12 cellular contexts compared by ENCODE assay signal in the genomic region with DNA sequence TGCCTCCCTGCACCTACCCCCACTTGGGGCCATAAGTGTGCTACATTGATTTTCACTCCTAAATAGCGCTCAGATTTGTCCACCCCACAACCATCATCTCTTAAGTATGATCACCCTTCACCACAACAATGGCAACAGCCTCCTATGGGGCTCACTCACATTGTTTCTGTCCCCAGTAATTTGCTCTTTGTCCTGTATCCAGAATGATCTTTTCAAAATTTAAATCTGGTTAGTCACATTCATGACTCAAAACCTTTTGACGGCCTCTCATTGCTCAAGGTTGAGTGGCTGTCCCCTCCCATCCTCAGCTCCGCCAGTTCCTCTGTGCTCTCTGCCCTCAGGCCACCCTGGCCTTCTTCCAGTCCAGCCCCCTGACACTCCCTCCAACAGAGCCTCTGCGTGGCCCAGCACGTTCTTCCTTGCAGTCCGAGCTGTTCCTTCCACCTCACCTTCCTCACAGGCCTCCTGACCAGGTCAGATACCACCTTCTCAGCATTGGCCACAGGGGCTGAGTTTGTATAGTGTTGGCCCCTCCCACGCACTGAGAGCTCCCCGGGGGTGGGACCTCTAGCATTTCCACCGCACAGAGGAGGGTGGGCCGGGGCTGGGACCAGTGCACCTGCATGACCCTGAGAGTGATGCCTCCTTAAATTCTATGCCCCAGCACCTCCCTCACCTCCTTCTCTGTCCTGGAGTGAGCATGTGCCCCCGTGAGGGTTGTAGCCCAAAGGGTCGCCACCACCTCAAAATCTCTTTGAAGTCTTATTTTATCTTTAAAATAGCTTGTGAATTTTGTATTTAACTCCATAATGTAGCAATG. TPM values are rescaled to one million over a fixed set of nuclear protein-coding genes. Genes with fewer than 3 reads are reported as not detected.
DNase-seq lines count a peak whose midpoint lies in the region; ATAC-seq and TF ChIP-seq lines count a peak whose summit lies in the region.
"Had no signal": no experiment of that assay in that cellular context is flagged by ENCODE, and none has a peak within 500 bp of the region (broad histone marks: within the 10 kb centered on the region; RNA-seq: fewer than 3 reads in every experiment).

No MANE protein-coding gene starts in this region.

- TF ChIP-seq POLR2A in IMR-90 (IDR thresholded peaks at IDR 0.05; ENCODE audit: low read depth, low read length), result no peak

- H3K9me1 ChIP-seq in IMR-90 (ENCODE audit: insufficient read depth, low read length), result peaks cover 5% of the 10 kb centered on the region; the same call in 1 of the 2 replicates

- H3K4me1 ChIP-seq in BE2C (no peaks in the 10 kb centered on the region), IMR-90 (ENCODE audit: control insufficient read depth, insufficient read depth, low read length) (peaks cover 12% of the 10 kb centered on the region), mesenchymal stem cell (ENCODE audit: control insufficient read depth, insufficient read depth, low read depth, low read length) (peaks cover 30% of the 10 kb centered on the region)

- H3K4me2 ChIP-seq in IMR-90 (ENCODE audit: low read depth, low read length) (no peak overlapping the region; the same call in 1 of the 2 replicates), mesenchymal stem cell (ENCODE audit: low read length, poor library complexity, severe bottlenecking) (no peak overlapping the region)

- peaks cover 14% of the 10 kb centered on the region for H3K4me1 Mint-ChIP-seq in chondrocyte (ENCODE audit: low read depth)

- H4K8ac ChIP-seq in IMR-90 (ENCODE audit: low read depth in 2 of 2, low read length in 2 of 2), result peak overlapping the region; percentile 51 to 52; a peak in 2 of 4 replicates
- no peak overlapping the region for H4K8ac ChIP-seq in mesenchymal stem cell (ENCODE audit: low read length)

- no peaks in the 10 kb centered on the region for H3K9me3 Mint-ChIP-seq in chondrocyte (ENCODE audit: low read depth)

- intact Hi-C loops in IMR-90 (cut with micrococcal nuclease), result no loop called here

- TF ChIP-seq RAD21 in IMR-90 (IDR thresholded peaks at IDR 0.05; ENCODE audit: low read length), result no peak

- no peak overlapping the region for H3K4me3 ChIP-seq in BE2C (ENCODE audit: low read depth, low read length)
- no peak overlapping the region for H3K4me3 ChIP-seq in IMR-90 (ENCODE audit: insufficient read depth, low read depth, low read length)
- H3K4me3 ChIP-seq in brain microvascular endothelial cell (ENCODE audit: low read depth, low read length), result no peak overlapping the region
- peak overlapping the region in 1 of 2 experiments; percentile 40 for H3K4me3 ChIP-seq in mesenchymal stem cell (ENCODE audit: insufficient read depth in 1 of 2, low read depth in 1 of 2, low read length in 2 of 2)
- H3K4me3 ChIP-seq: thoracic aorta had no signal

- H2BK5ac ChIP-seq in IMR-90 (ENCODE audit: low read depth, low read length, poor library complexity, severe bottlenecking) (peak overlapping the region; percentile 37), mesenchymal stem cell (ENCODE audit: low read depth, low read length, poor library complexity, severe bottlenecking) (no peak overlapping the region)

- H2BK20ac ChIP-seq in IMR-90 (ENCODE audit: low read depth, low read length), result peak overlapping the region; percentile 43

- H3K9me3 ChIP-seq in BE2C (no peaks in the 10 kb centered on the region), IMR-90 (ENCODE audit: control insufficient read depth, insufficient read depth, low read length) (no peaks in the 10 kb centered on the region; the same call in 1 of the 2 replicates), mesenchymal stem cell (ENCODE audit: control insufficient read depth, low read length) (no peaks in the 10 kb centered on the region)
- H3K9me3 ChIP-seq: thoracic aorta had no signal

- no peaks in the 10 kb centered on the region for H3K36me3 ChIP-seq in BE2C
- no peaks in the 10 kb centered on the region for H3K36me3 ChIP-seq in IMR-90 (ENCODE audit: control insufficient read depth, insufficient read depth, low read length)
- no peaks in the 10 kb centered on the region for H3K36me3 ChIP-seq in brain microvascular endothelial cell (replicated peaks)
- H3K36me3 ChIP-seq in mesenchymal stem cell (ENCODE audit: control insufficient read depth in 1 of 2, insufficient read depth in 2 of 2, low read depth in 1 of 2, low read length in 2 of 2), result no peaks in the 10 kb centered on the region
- H3K36me3 ChIP-seq: thoracic aorta had no signal

- no peak overlapping the region for H3K9ac ChIP-seq in IMR-90 (ENCODE audit: low read depth, low read length)
- H3K9ac ChIP-seq in mesenchymal stem cell (ENCODE audit: low read length), result peak overlapping the region; percentile 46

- BruUV-seq in IMR-90 (replicated peaks; lab: Mats Ljungman, UMichigan), result no TSS peak

- ATAC-seq in IMR-90 (ENCODE audit: low read depth), result peak; percentile 21
- ATAC-seq in HG03135 (IDR thresholded peaks at IDR 0.05; ENCODE audit: unreplicated experiment), result no peak
- no peak for ATAC-seq in HG03095 (IDR thresholded peaks at IDR 0.05; ENCODE audit: unreplicated experiment)

- H3K27ac ChIP-seq in IMR-90 (ENCODE audit: insufficient read depth, low read length) (no peak overlapping the region), brain microvascular endothelial cell (peak overlapping the region; percentile 26), mesenchymal stem cell (ENCODE audit: low read length, poor library complexity, severe bottlenecking) (no peak overlapping the region)

- TF ChIP-seq CTCF in BE2C (IDR thresholded peaks at IDR 0.05; ENCODE audit: low read depth, low read length) (no peak), IMR-90 (conservative IDR thresholded peaks at IDR 0.05; ENCODE audit: low read depth, low read length) (no peak), brain microvascular endothelial cell (IDR thresholded peaks at IDR 0.05; ENCODE audit: low read depth, low read length, missing control alignments) (no peak), chondrocyte (IDR thresholded peaks at IDR 0.05) (no peak)

- dilution Hi-C loops in IMR-90 (cut with HindIII; ENCODE audit: low sequenced_read_pairs, unreplicated experiment), result no loop called here

- H2AFZ ChIP-seq in IMR-90 (replicated peaks; ENCODE audit: low read length, poor library complexity) (peak overlapping the region; percentile 84), mesenchymal stem cell (ENCODE audit: low read depth, low read length) (no peak overlapping the region)

- H2AK5ac ChIP-seq in IMR-90 (ENCODE audit: low read depth, low read length) (peak overlapping the region; percentile 66), mesenchymal stem cell (ENCODE audit: low read length, severe bottlenecking) (no peak overlapping the region)

- in situ Hi-C loops in IMR-90 (cut with MboI; ENCODE audit: low sequenced_read_pairs) (no loop called here), brain microvascular endothelial cell (cut with HindIII; ENCODE audit: low pct_ligation_motif_present, low sequenced_read_pairs) (no loop called here)

- H3K18ac ChIP-seq in IMR-90 (ENCODE audit: low read depth, low read length) (peak overlapping the region; percentile 20; the same call in 1 of the 2 replicates), mesenchymal stem cell (ENCODE audit: low read depth in 1 of 2, low read length in 2 of 2) (no peak overlapping the region)

- H3K79me1 ChIP-seq in IMR-90 (ENCODE audit: low read depth in 1 of 2, low read length in 2 of 2), result no peaks in the 10 kb centered on the region
- H3K79me1 ChIP-seq in mesenchymal stem cell (replicated peaks; ENCODE audit: low read length, poor library complexity, severe bottlenecking), result peaks cover 1% of the 10 kb centered on the region

- no peak overlapping the region for H3K27ac Mint-ChIP-seq in chondrocyte (ENCODE audit: unreplicated experiment)

- H3K14ac ChIP-seq in IMR-90 (replicated peaks; ENCODE audit: low read depth, low read length) (no peak overlapping the region), mesenchymal stem cell (ENCODE audit: low read length in 2 of 2) (no peak overlapping the region)

- H3K56ac ChIP-seq in IMR-90 (ENCODE audit: extremely low read depth, insufficient read depth, low read length), result no peak overlapping the region

- H3K23ac ChIP-seq in IMR-90 (ENCODE audit: low read depth, low read length) (0 out of 2 replicates have a peak overlapping the region, but pooled peaks have one; percentile 36), mesenchymal stem cell (ENCODE audit: low read length in 2 of 2) (no peak overlapping the region)

- no peaks in the 10 kb centered on the region for H3K36me3 Mint-ChIP-seq in chondrocyte (ENCODE audit: low read depth)

- peak overlapping the region; percentile 58 for H3K4ac ChIP-seq in IMR-90 (ENCODE audit: low read depth, low read length)
- H3K4ac ChIP-seq in mesenchymal stem cell (ENCODE audit: low read depth in 1 of 2, low read length in 2 of 2), result no peak overlapping the region

- peak overlapping the region; percentile 23 for H2AK9ac ChIP-seq in IMR-90 (replicated peaks; ENCODE audit: low read depth, low read length, poor library complexity)

- peak overlapping the region; percentile 29 for H4K91ac ChIP-seq in IMR-90 (ENCODE audit: insufficient read depth, low read depth, low read length)
- no peak overlapping the region for H4K91ac ChIP-seq in mesenchymal stem cell (ENCODE audit: low read length)

- H3K27me3 Mint-ChIP-seq in chondrocyte (ENCODE audit: low read depth), result no peaks in the 10 kb centered on the region

- H2BK15ac ChIP-seq in IMR-90 (ENCODE audit: low read depth, low read length), result peak overlapping the region; percentile 89; the same call in 1 of the 3 replicates
- H2BK15ac ChIP-seq in mesenchymal stem cell (ENCODE audit: low read depth, poor library complexity, severe bottlenecking), result no peak overlapping the region

- H2BK120ac ChIP-seq in IMR-90 (ENCODE audit: low read depth, low read length), result peak overlapping the region; percentile 71
- H2BK120ac ChIP-seq in mesenchymal stem cell (ENCODE audit: low read depth, low read length), result no peak overlapping the region

- no peaks in the 10 kb centered on the region for H4K20me1 ChIP-seq in IMR-90 (ENCODE audit: insufficient read depth, low read length)

- no peak overlapping the region for H4K5ac ChIP-seq in IMR-90 (ENCODE audit: low read depth, low read length)

- POLR2A ChIA-PET in IMR-90 (lab: Charles Lee; ENCODE audit: unreplicated experiment), result no interaction called here

- H3K27me3 ChIP-seq in BE2C (peaks cover 39% of the 10 kb centered on the region), IMR-90 (ENCODE audit: control insufficient read depth, insufficient read depth, low read length) (peaks cover 19% of the 10 kb centered on the region), brain microvascular endothelial cell (replicated peaks) (peaks cover 4% of the 10 kb centered on the region), mesenchymal stem cell (ENCODE audit: control insufficient read depth in 1 of 2, insufficient read depth in 1 of 2, low read length in 2 of 2) (peaks cover 3 to 15% of the 10 kb centered on the region in 2 experiments)

- H2BK12ac ChIP-seq in mesenchymal stem cell (ENCODE audit: low read length in 2 of 2), result peak overlapping the region in 1 of 2 experiments; percentile 47

- WGBS in IMR-90 (ENCODE audit: extremely low coverage in 2 of 2, insufficient read length in 1 of 2), 2 experiments, result 38% methylated on average over 4 of the region's 12 CpGs; no CpG with 5 or more reads in 1 of the 2 experiments
- WGBS in mesenchymal stem cell, result 45% methylated on average over 10 of the region's 12 CpGs

- peak; percentile 45 for DNase-seq in BE2C
- peak; percentile 81 for DNase-seq in IMR-90
- DNase-seq in brain microvascular endothelial cell, result peak; percentile 63
- DNase-seq in mesenchymal stem cell, result peak; percentile 81
- no peak for DNase-seq in chondrocyte (ENCODE audit: low spot score)
- DNase-seq in activated CD4-positive, alpha-beta T cell treated with anti-CD3 and anti-CD28 coated beads, Interleukin-2, amount 50 U/mL, for 48 hours, result no peak
- DNase-seq: dermis blood vessel endothelial cell, DND-41, NCI-H2029 had no signal

- CTCF ChIA-PET in IMR-90 (lab: Yijun Ruan, JAX), result no interaction called here

- H3K4me3 Mint-ChIP-seq in chondrocyte (ENCODE audit: unreplicated experiment), result no peak overlapping the region

RNA-seq across cellular contexts. Expression of a gene that starts 2.4 kb away (rescaled TPM):
- 0.43 TPM for polyA plus RNA-seq in BE2C (2012; ENCODE audit: insufficient read depth, insufficient read length, low read depth)
- total RNA-seq in IMR-90 (2012; rRNA removed) (under 0.01 and 0.18 TPM in 2 replicates), chondrocyte (0.56 to 2.6 TPM (median 2.2 TPM) in 3 replicates)
- 0.09 and 0.10 TPM in 2 replicates for polyA plus RNA-seq in IMR-90 (2012; rRNA removed)
- 0.06 and 0.16 TPM in 2 replicates for polyA plus RNA-seq in IMR-90 (2012; cell fraction: cytosol; rRNA removed)
- 0.09 and 0.10 TPM in 2 replicates for polyA plus RNA-seq in IMR-90 (2012; cell fraction: nucleus; rRNA removed; ENCODE audit: low replicate concordance)
- polyA plus RNA-seq in mesenchymal stem cell (2013, experiment 1 of 2), result 1.4 TPM
- polyA plus RNA-seq in mesenchymal stem cell (2013, experiment 2 of 2), result 1.5 TPM

Comparison
In these comparisons a context has a peak if more than half of its experiments do, and no peak if none do; other contexts are left out.
1. DNase-seq: peak in BE2C (single experiment), IMR-90 (single experiment), brain microvascular endothelial cell (single experiment) and mesenchymal stem cell (single experiment); none in chondrocyte (single experiment) and activated CD4-positive, alpha-beta T cell treated with anti-CD3 and anti-CD28 coated beads, Interleukin-2, amount 50 U/mL, for 48 hours (0 of 2).